ENCODE assay signal across 8 cellular contexts in the genomic region with DNA sequence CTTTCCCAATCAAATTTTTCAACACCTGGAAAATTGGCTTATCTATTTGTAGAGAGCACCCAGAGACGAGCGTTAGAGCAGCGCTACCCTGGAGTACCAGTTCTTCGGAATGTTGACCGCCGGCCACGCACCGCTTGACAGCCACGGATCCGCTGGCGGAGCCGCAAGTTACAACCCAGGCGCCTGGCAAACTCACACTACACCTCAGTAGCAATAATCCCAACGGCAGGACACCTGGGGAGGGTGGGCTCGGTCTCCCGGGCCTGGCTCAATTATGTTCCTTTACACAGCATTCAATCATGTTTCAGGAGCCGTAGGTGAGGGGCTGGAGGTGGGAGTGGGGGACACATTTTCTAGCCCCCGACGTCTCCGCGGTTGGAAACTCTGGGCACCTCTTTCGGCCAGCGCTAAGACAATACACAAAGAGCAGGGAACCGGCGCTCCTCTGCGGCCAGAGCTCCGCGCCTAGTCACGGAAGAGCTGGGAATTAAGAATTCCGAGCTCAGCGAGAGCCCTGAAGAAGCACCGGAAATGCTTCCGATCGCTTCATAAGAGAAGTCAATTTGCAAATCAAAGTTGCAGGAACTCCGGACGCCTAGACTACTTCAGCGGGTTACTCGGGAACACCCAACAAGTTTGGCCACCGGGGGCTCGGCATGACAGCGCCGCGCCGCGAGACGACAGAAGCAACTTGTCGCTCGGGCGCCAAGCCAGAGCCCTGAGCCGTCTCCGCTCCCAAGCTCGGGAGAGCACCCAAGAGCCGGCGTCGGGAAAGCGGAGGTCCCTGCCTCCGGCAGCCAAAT. TPM values are rescaled to one million over a fixed set of nuclear protein-coding genes. Genes with fewer than 3 reads are reported as not detected.
DNase-seq lines count a peak whose midpoint lies in the region; ATAC-seq, FAIRE-seq and TF ChIP-seq lines count a peak whose summit lies in the region.

No MANE protein-coding gene starts in this region.

- FAIRE-seq in D721Med (lab: Jason Lieb, UNC): no peak

- H3K4me1 Mint-ChIP-seq in activated T-cell treated with anti-CD3 and anti-CD28 coated beads, Interleukin-2, amount 50 U/mL, for 4 hours (ENCODE audit: low read depth): peaks cover 23% of the 10 kb centered on the region
- H3K4me1 Mint-ChIP-seq in type B pancreatic cell (ENCODE audit: unreplicated experiment): peaks cover 24% of the 10 kb centered on the region

- peaks cover 52% of the 10 kb centered on the region for H3K79me2 ChIP-seq in fibroblast of lung (ENCODE audit: control insufficient read depth, insufficient read depth, low read length)

- no peaks in the 10 kb centered on the region for H3K36me3 Mint-ChIP-seq in activated T-cell treated with anti-CD3 and anti-CD28 coated beads, Interleukin-2, amount 50 U/mL, for 4 hours (ENCODE audit: insufficient read depth)
- no peaks in the 10 kb centered on the region for H3K36me3 Mint-ChIP-seq in type B pancreatic cell

- ATAC-seq in activated T-cell treated with anti-CD3 and anti-CD28 coated beads, Interleukin-2, amount 50 U/mL, for 4 hours: peak; percentile 21 to 39

- no peaks in the 10 kb centered on the region for H3K36me3 ChIP-seq in fibroblast of lung (ENCODE audit: control insufficient read depth, insufficient read depth, low read length)

- H3K27me3 Mint-ChIP-seq in activated T-cell treated with anti-CD3 and anti-CD28 coated beads, Interleukin-2, amount 50 U/mL, for 4 hours (ENCODE audit: low read depth): peaks cover 47% of the 10 kb centered on the region
- peaks cover 20% of the 10 kb centered on the region for H3K27me3 Mint-ChIP-seq in type B pancreatic cell

- H2AFZ ChIP-seq in fibroblast of lung (ENCODE audit: low read length): peak overlapping the region; percentile 31

- no peaks in the 10 kb centered on the region for H3K4me1 ChIP-seq in fibroblast of lung (ENCODE audit: control insufficient read depth, extremely low read depth, insufficient read depth, low read length)

- peak overlapping the region; percentile 85 for H3K4me3 ChIP-seq in GM08714 (ENCODE audit: low read length)
- H3K4me3 ChIP-seq in fibroblast of lung (replicated peaks in 1 of 4; ENCODE audit: control extremely low read depth in 1 of 4, insufficient read depth in 1 of 4, low read depth in 3 of 4, low read length in 4 of 4): peak overlapping the region; percentile 86 to 97 (median 92)

- no peak for TF ChIP-seq CTCF in fibroblast of lung (conservative IDR thresholded peaks at IDR 0.05 in 1 of 2, IDR thresholded peaks at IDR 0.05 in 1 of 2; ENCODE audit: low read depth in 1 of 2, low read length in 2 of 2)
- peak; percentile 18 for TF ChIP-seq CTCF in type B pancreatic cell (conservative IDR thresholded peaks at IDR 0.05)
- TF ChIP-seq CTCF in D721Med (IDR thresholded peaks at IDR 0.05; ENCODE audit: insufficient read depth, missing control alignments): no peak

- H4K20me1 ChIP-seq in fibroblast of lung (ENCODE audit: control insufficient read depth, extremely low read depth, insufficient read depth, low read length): no peaks in the 10 kb centered on the region

- peak overlapping the region; percentile 49 for H3K4me2 ChIP-seq in fibroblast of lung (ENCODE audit: extremely low read depth, insufficient read depth, low read length)

- peak overlapping the region; percentile 97 for H3K27ac Mint-ChIP-seq in type B pancreatic cell

- peak overlapping the region; percentile 88 for H3K9ac ChIP-seq in fibroblast of lung (ENCODE audit: insufficient read depth, low read length)

- H3K4me3 Mint-ChIP-seq in activated T-cell treated with anti-CD3 and anti-CD28 coated beads, Interleukin-2, amount 50 U/mL, for 4 hours: peak overlapping the region; percentile 86
- peak overlapping the region; percentile 95 for H3K4me3 Mint-ChIP-seq in type B pancreatic cell

- H3K9me3 ChIP-seq in fibroblast of lung (ENCODE audit: control insufficient read depth, insufficient read depth, low read depth, low read length): no peaks in the 10 kb centered on the region

- peak overlapping the region; percentile 91 for H3K27ac ChIP-seq in fibroblast of lung (ENCODE audit: insufficient read depth, low read length)

- H3K9me3 Mint-ChIP-seq in activated T-cell treated with anti-CD3 and anti-CD28 coated beads, Interleukin-2, amount 50 U/mL, for 4 hours: no peaks in the 10 kb centered on the region
- H3K9me3 Mint-ChIP-seq in type B pancreatic cell: no peaks in the 10 kb centered on the region

- DNase-seq in HEK293T (ENCODE audit: extremely low spot score): peak; percentile 33
- peak; percentile 66 for DNase-seq in NCI-H2196 (lab: John Stamatoyannopoulos, UW; ENCODE audit: unreplicated experiment)
- DNase-seq in activated T-cell treated with anti-CD3 and anti-CD28 coated beads, Interleukin-2, amount 50 U/mL, for 4 hours: peak; percentile 17
- peak; percentile 66 to 76 for DNase-seq in fibroblast of lung (ENCODE audit: low read depth in 2 of 2)
- DNase-seq in mucosa of gallbladder (ENCODE audit: low spot score): peak; percentile 60
- peak; percentile 71 for DNase-seq in type B pancreatic cell (ENCODE audit: extremely low spot score, unreplicated experiment)
- DNase-seq in D721Med (ENCODE audit: insufficient read length, low spot score): no peak

- POLR2A ChIA-PET in HEK293T (lab: Yijun Ruan, JAX): interaction anchor here (0.6 to 1.9 kb wide), 6 partner anchors 13 to 124 kb away, joined by 5 to 6 read pairs (median 5); no protein-coding TSS in a partner anchor

- CTCF ChIA-PET in HEK293T (lab: Yijun Ruan, JAX): no interaction called here

- H3K27me3 ChIP-seq in fibroblast of lung (ENCODE audit: control insufficient read depth, insufficient read depth, low read length): no peaks in the 10 kb centered on the region

TF ChIP-seq in HEK293T, 16 proteins besides CTCF, POLR2A, EP300 and RAD21:
- no peak for TF ChIP-seq L3MBTL2 (conservative IDR thresholded peaks at IDR 0.05)
- no peak for TF ChIP-seq FOXA1 (IDR thresholded peaks at IDR 0.05)
- TF ChIP-seq FOXK2 (IDR thresholded peaks at IDR 0.05): no peak
- no peak for TF ChIP-seq HDGF (IDR thresholded peaks at IDR 0.05; ENCODE audit: borderline replicate concordance)
TF ChIP-seq in HEK293T: peak in this region for 0.

RNA-seq across cellular contexts. Expression of a gene that starts 1.0 kb away (rescaled TPM):
- 1 to 10 TPM; 3.0 to 4.6 (median 3.4) TPM for total RNA-seq in activated T-cell treated with anti-CD3 and anti-CD28 coated beads, Interleukin-2, amount 50 U/mL, for 4 hours
- total RNA-seq in fibroblast of lung (3.5 and 3.6 TPM in 2 replicates), mucosa of gallbladder (8.7 TPM), type B pancreatic cell (ENCODE audit: low replicate concordance) (14.1 and 23.1 TPM in 2 replicates)
- 11.2 and 11.4 TPM in 2 replicates for polyA plus RNA-seq in fibroblast of lung
- polyA plus RNA-seq in fibroblast of lung (2012): 7.5 and 8.7 TPM in 2 replicates
- polyA minus RNA-seq in fibroblast of lung (ENCODE audit: low replicate concordance): 23.7 and 26.6 TPM in 2 replicates
